17 cellular contexts compared by ENCODE assay signal in the genomic region with DNA sequence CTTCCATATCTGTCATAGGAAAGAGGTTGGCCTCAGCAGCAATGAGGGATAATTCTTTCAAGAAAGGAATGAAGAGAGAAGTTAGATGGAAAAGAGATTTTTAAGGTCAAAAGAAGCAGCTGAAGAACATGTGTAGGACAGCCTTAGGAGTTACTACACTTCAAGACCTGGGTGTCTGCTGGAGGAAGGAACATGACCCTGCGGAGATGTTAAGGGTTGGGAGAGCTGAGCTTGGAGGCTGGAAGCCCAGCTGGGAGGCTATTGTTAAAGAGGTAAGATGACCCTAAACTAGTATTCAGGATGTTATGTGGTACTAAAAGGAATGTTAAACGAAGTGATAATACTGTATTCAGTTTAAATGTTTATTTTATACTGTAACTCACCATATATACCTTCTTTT. TPM values are rescaled to one million over a fixed set of nuclear protein-coding genes. Genes with fewer than 3 reads are reported as not detected.
DNase-seq lines count a peak whose midpoint lies in the region; ATAC-seq, FAIRE-seq and TF ChIP-seq lines count a peak whose summit lies in the region.
"Had no signal": no experiment of that assay in that cellular context is flagged by ENCODE, and none has a peak within 500 bp of the region (broad histone marks: within the 10 kb centered on the region; RNA-seq: fewer than 3 reads in every experiment).

No MANE protein-coding gene starts in this region.

- no peak for FAIRE-seq in kidney (lab: Jason Lieb, UNC)
- FAIRE-seq: GM12892 had no signal

- H3K27me3 ChIP-seq in left ventricle myocardium inferior (ENCODE audit: low read depth) (no peaks in the 10 kb centered on the region), psoas muscle (ENCODE audit: insufficient read depth in 3 of 3, low read length in 2 of 3) (no peaks in the 10 kb centered on the region)
- H3K27me3 ChIP-seq: BLaER1 treated with 17β-estradiol and CSF1 and Interleukin-3, amounts not matched to agents 10 nM and 100 nM had no signal

- H3K4me3 Mint-ChIP-seq in activated T-helper 1 cell treated with anti-CD3 and anti-CD28 coated beads, Interleukin-12 subunit alpha, Interleukin-12 subunit beta, Interleukin-2, Interleukin-4 antibody, amounts not matched to agents 30 ng/mL and 10 ng/mL and 1 ng/mL, durations not matched to agents 14 hours and 24 hours and 36 hours = no peak overlapping the region
- no peak overlapping the region for H3K4me3 Mint-ChIP-seq in activated naive CD4-positive, alpha-beta T cell treated with anti-CD3 and anti-CD28 coated beads for 36 hours
- H3K4me3 Mint-ChIP-seq: CD4-positive, CD25-positive, alpha-beta regulatory T cell; H9 had no signal

- H3K9me3 Mint-ChIP-seq in activated T-helper 1 cell treated with anti-CD3 and anti-CD28 coated beads, Interleukin-12 subunit alpha, Interleukin-12 subunit beta, Interleukin-2, Interleukin-4 antibody, amounts not matched to agents 30 ng/mL and 10 ng/mL and 1 ng/mL, durations not matched to agents 14 hours and 24 hours and 36 hours = no peaks in the 10 kb centered on the region
- H3K9me3 Mint-ChIP-seq in activated naive CD4-positive, alpha-beta T cell treated with anti-CD3 and anti-CD28 coated beads for 36 hours = no peaks in the 10 kb centered on the region

- CTCF ChIA-PET in activated naive CD4-positive, alpha-beta T cell treated with anti-CD3 and anti-CD28 coated beads for 36 hours (lab: Charles Lee) = interaction anchor here (1.3 to 1.5 kb wide), 2 partner anchors 9 kb away, joined by 3 to 4 read pairs; no protein-coding TSS in a partner anchor

- DNase-seq in left ventricle myocardium inferior (no peak), Right ventricle myocardium superior (no peak), kidney (no peak), psoas muscle (no peak), NCI-H748 treated with DMSO at 0.1 percent for 48 hours (lab: John Stamatoyannopoulos, UW) (no peak)
- DNase-seq in activated T-helper 1 cell treated with anti-CD3 and anti-CD28 coated beads, Interleukin-12 subunit alpha, Interleukin-12 subunit beta, Interleukin-2, Interleukin-4 antibody, amounts not matched to agents 30 ng/mL and 10 ng/mL and 1 ng/mL, durations not matched to agents 14 hours and 24 hours and 36 hours (ENCODE audit: low spot score) = no peak
- DNase-seq in activated naive CD4-positive, alpha-beta T cell treated with anti-CD3 and anti-CD28 coated beads for 36 hours = no peak
- DNase-seq: ACHN; CD4-positive, CD25-positive, alpha-beta regulatory T cell; DMS79 treated with DMSO at 0.1 percent for 48 hours; GDM1; GOT3; H9 had no signal

- H3K27ac ChIP-seq in left ventricle myocardium inferior (replicated peaks) = peak overlapping the region; percentile 50
- peak overlapping the region in 1 of 2 donors; percentile 30 for H3K27ac ChIP-seq in kidney (ENCODE audit: low read depth in 2 of 2, low read length in 2 of 2)
- H3K27ac ChIP-seq in psoas muscle = peak overlapping the region; percentile 90
- H3K27ac ChIP-seq: BLaER1 treated with 17β-estradiol and CSF1 and Interleukin-3, amounts not matched to agents 10 nM and 100 nM; HL-60 had no signal

- H3K4me1 Mint-ChIP-seq in activated T-helper 1 cell treated with anti-CD3 and anti-CD28 coated beads, Interleukin-12 subunit alpha, Interleukin-12 subunit beta, Interleukin-2, Interleukin-4 antibody, amounts not matched to agents 30 ng/mL and 10 ng/mL and 1 ng/mL, durations not matched to agents 14 hours and 24 hours and 36 hours (ENCODE audit: low read depth) = peaks cover 23% of the 10 kb centered on the region
- peaks cover 51% of the 10 kb centered on the region for H3K4me1 Mint-ChIP-seq in activated naive CD4-positive, alpha-beta T cell treated with anti-CD3 and anti-CD28 coated beads for 36 hours (ENCODE audit: low read depth)

- H3K4me1 ChIP-seq in left ventricle myocardium inferior (peaks cover 87% of the 10 kb centered on the region), kidney (ENCODE audit: control insufficient read depth in 1 of 2, insufficient read depth in 1 of 2, low read depth in 1 of 2, low read length in 2 of 2) (peaks cover 3 to 4% of the 10 kb centered on the region in 2 donors), psoas muscle (peaks cover 76% of the 10 kb centered on the region)

- WGBS in psoas muscle, 3 donors = 71 to 87% (median 76%) methylated on average over 2 of the region's 2 CpGs

- ATAC-seq in Right ventricle myocardium superior (ENCODE audit: poor library complexity) (no peak), psoas muscle (no peak), HG02610 (IDR thresholded peaks at IDR 0.05; ENCODE audit: unreplicated experiment) (no peak)

- TF ChIP-seq CTCF in left ventricle myocardium inferior (IDR thresholded peaks at IDR 0.05; ENCODE audit: borderline replicate concordance) (no peak), kidney (IDR thresholded peaks at IDR 0.05; ENCODE audit: borderline replicate concordance, extremely low read depth, insufficient read depth) (no peak), psoas muscle (IDR thresholded peaks at IDR 0.05) (no peak)

- H3K27me3 Mint-ChIP-seq in activated T-helper 1 cell treated with anti-CD3 and anti-CD28 coated beads, Interleukin-12 subunit alpha, Interleukin-12 subunit beta, Interleukin-2, Interleukin-4 antibody, amounts not matched to agents 30 ng/mL and 10 ng/mL and 1 ng/mL, durations not matched to agents 14 hours and 24 hours and 36 hours (ENCODE audit: insufficient read depth) = no peaks in the 10 kb centered on the region
- no peaks in the 10 kb centered on the region for H3K27me3 Mint-ChIP-seq in activated naive CD4-positive, alpha-beta T cell treated with anti-CD3 and anti-CD28 coated beads for 36 hours (ENCODE audit: low read depth)
- H3K27me3 Mint-ChIP-seq: CD4-positive, CD25-positive, alpha-beta regulatory T cell had no signal

- H3K9me3 ChIP-seq in left ventricle myocardium inferior (replicated peaks) (no peaks in the 10 kb centered on the region), kidney (ENCODE audit: control insufficient read depth in 1 of 2, low read length in 2 of 2) (no peaks in the 10 kb centered on the region), psoas muscle (no peaks in the 10 kb centered on the region)

- H3K36me3 Mint-ChIP-seq in activated T-helper 1 cell treated with anti-CD3 and anti-CD28 coated beads, Interleukin-12 subunit alpha, Interleukin-12 subunit beta, Interleukin-2, Interleukin-4 antibody, amounts not matched to agents 30 ng/mL and 10 ng/mL and 1 ng/mL, durations not matched to agents 14 hours and 24 hours and 36 hours (ENCODE audit: low read depth) = peaks cover 20% of the 10 kb centered on the region
- H3K36me3 Mint-ChIP-seq in activated naive CD4-positive, alpha-beta T cell treated with anti-CD3 and anti-CD28 coated beads for 36 hours (ENCODE audit: low read depth) = peaks cover 15% of the 10 kb centered on the region

- H3K9ac ChIP-seq in kidney (ENCODE audit: low read length in 2 of 2) = no peak overlapping the region
- H3K9ac ChIP-seq: BLaER1 treated with 17β-estradiol and CSF1 and Interleukin-3, amounts not matched to agents 10 nM and 100 nM had no signal

- H3K36me3 ChIP-seq in left ventricle myocardium inferior (no peaks in the 10 kb centered on the region), kidney (ENCODE audit: control insufficient read depth in 1 of 2, insufficient read depth in 2 of 2, low read length in 2 of 2) (no peaks in the 10 kb centered on the region), psoas muscle (ENCODE audit: insufficient read depth in 1 of 2, low read depth in 1 of 2) (no peaks in the 10 kb centered on the region)

- no peak overlapping the region for H3K27ac Mint-ChIP-seq in activated T-helper 1 cell treated with anti-CD3 and anti-CD28 coated beads, Interleukin-12 subunit alpha, Interleukin-12 subunit beta, Interleukin-2, Interleukin-4 antibody, amounts not matched to agents 30 ng/mL and 10 ng/mL and 1 ng/mL, durations not matched to agents 14 hours and 24 hours and 36 hours
- no peak overlapping the region for H3K27ac Mint-ChIP-seq in activated naive CD4-positive, alpha-beta T cell treated with anti-CD3 and anti-CD28 coated beads for 36 hours
- H3K27ac Mint-ChIP-seq: CD4-positive, CD25-positive, alpha-beta regulatory T cell had no signal

- intact Hi-C loops in left ventricle myocardium inferior (cut with micrococcal nuclease) (no loop called here), Right ventricle myocardium superior (cut with DNase I) (no loop called here), kidney (cut with DNase I) (no loop called here), psoas muscle (cut with DNase I) (no loop called here)
- intact Hi-C loops in activated T-helper 1 cell treated with anti-CD3 and anti-CD28 coated beads, Interleukin-12 subunit alpha, Interleukin-12 subunit beta, Interleukin-2, Interleukin-4 antibody, amounts not matched to agents 30 ng/mL and 10 ng/mL and 1 ng/mL, durations not matched to agents 14 hours and 24 hours and 36 hours (cut with micrococcal nuclease) = no loop called here
- intact Hi-C loops in activated naive CD4-positive, alpha-beta T cell treated with anti-CD3 and anti-CD28 coated beads for 36 hours (cut with micrococcal nuclease) = loop anchor here (2.0 kb wide), 1 partner anchor 14 kb away; no protein-coding TSS in a partner anchor

- H3K4me3 ChIP-seq in left ventricle myocardium inferior (no peak overlapping the region), kidney (ENCODE audit: low read length in 2 of 2) (peak overlapping the region; percentile 51 to 68), psoas muscle (no peak overlapping the region)
- H3K4me3 ChIP-seq: BLaER1 treated with 17β-estradiol and CSF1 and Interleukin-3, amounts not matched to agents 10 nM and 100 nM had no signal

RNA-seq across cellular contexts. Expression of a gene that starts 15.0 kb away (rescaled TPM):
- total RNA-seq in left ventricle myocardium inferior = 238 TPM
- total RNA-seq in Right ventricle myocardium superior = 249 TPM
- 31.4 TPM for total RNA-seq in kidney
- 126 TPM for polyA plus RNA-seq in kidney (ENCODE audit: insufficient read depth, low read depth, low replicate concordance)
- 100 to 1,000 TPM in 3 of 4 donors, 10 to 100 TPM in 1; 84.4 to 150 (median 118) TPM for total RNA-seq in psoas muscle
- 100 to 1,000 TPM in 1 of 3 donors, 10 to 100 TPM in 2; 26.6 to 125 (median 99.5) TPM for polyA plus RNA-seq in psoas muscle
- total RNA-seq in activated T-helper 1 cell treated with anti-CD3 and anti-CD28 coated beads, Interleukin-12 subunit alpha, Interleukin-12 subunit beta, Interleukin-2, Interleukin-4 antibody, amounts not matched to agents 30 ng/mL and 10 ng/mL and 1 ng/mL, durations not matched to agents 14 hours and 24 hours and 36 hours = 33.9 and 36.8 TPM in 2 replicates
- 10 to 100 TPM; 56.1 to 57.6 TPM for total RNA-seq in activated naive CD4-positive, alpha-beta T cell treated with anti-CD3 and anti-CD28 coated beads for 36 hours

Comparison
In these comparisons a context has a peak if more than half of its experiments do, and no peak if none do; other contexts are left out.
1. H3K4me3 ChIP-seq: peak in kidney (2 of 2); none in left ventricle myocardium inferior (single experiment) and psoas muscle (single experiment).